22 cellular contexts compared by ENCODE assay signal in the genomic region with DNA sequence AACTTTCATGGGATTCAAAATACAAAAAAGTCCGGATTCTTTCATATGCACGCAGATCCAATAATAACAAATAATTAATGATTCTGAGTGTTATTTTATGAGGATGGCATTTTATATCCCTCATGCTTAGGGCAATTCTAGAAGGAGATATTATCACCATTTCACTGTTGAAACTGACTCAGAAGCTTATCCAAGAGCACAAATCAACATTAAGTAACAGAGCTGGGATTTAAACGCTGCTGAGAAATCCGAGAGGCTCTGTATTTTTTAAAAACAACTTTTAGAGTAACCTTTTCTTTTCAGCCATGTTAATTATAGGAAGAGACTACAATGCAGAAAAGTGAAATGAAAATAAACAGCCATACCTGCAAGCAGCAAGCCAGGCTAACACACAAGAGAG. TPM values are rescaled to one million over a fixed set of nuclear protein-coding genes. Genes with fewer than 3 reads are reported as not detected.
DNase-seq lines count a peak whose midpoint lies in the region; ATAC-seq and TF ChIP-seq lines count a peak whose summit lies in the region.
"Had no signal": no experiment of that assay in that cellular context is flagged by ENCODE, and none has a peak within 500 bp of the region (broad histone marks: within the 10 kb centered on the region; RNA-seq: fewer than 3 reads in every experiment).

No MANE protein-coding gene starts in this region.

- H3K4me1 Mint-ChIP-seq in WTC11 = peaks cover 12% of the 10 kb centered on the region

- POLR2A ChIA-PET in HEK293 (lab: Yijun Ruan, JAX) = no interaction called here
- POLR2A ChIA-PET in WTC11 (lab: Charles Lee) = no interaction called here

- ATAC-seq in WTC11 (no peak), HG02938 (IDR thresholded peaks at IDR 0.05; ENCODE audit: unreplicated experiment) (no peak)

- no peaks in the 10 kb centered on the region for H3K9me3 ChIP-seq in HEK293 (ENCODE audit: control insufficient read depth, insufficient read depth, low read depth, low read length)
- no peaks in the 10 kb centered on the region for H3K9me3 ChIP-seq in hepatocyte (ENCODE audit: low read depth)
- H3K9me3 ChIP-seq in parathyroid adenoma (ENCODE audit: control insufficient read depth, low read length) = no peaks in the 10 kb centered on the region
- H3K9me3 ChIP-seq in sigmoid colon = no peaks in the 10 kb centered on the region

- H3K9ac ChIP-seq in parathyroid adenoma = no peak overlapping the region

- H3K36me3 ChIP-seq in HEK293 (ENCODE audit: control insufficient read depth in 2 of 2, insufficient read depth in 1 of 2, low read length in 2 of 2) = no peaks in the 10 kb centered on the region
- no peaks in the 10 kb centered on the region for H3K36me3 ChIP-seq in hepatocyte (replicated peaks; ENCODE audit: insufficient read depth, low read depth)
- no peaks in the 10 kb centered on the region for H3K36me3 ChIP-seq in parathyroid adenoma (ENCODE audit: control insufficient read depth, insufficient read depth, low read length)
- no peaks in the 10 kb centered on the region for H3K36me3 ChIP-seq in sigmoid colon

- H2AFZ ChIP-seq in hepatocyte (no peak overlapping the region), parathyroid adenoma (peak overlapping the region; percentile 65)

- peaks cover 6% of the 10 kb centered on the region; the same call in 1 of the 2 replicates for H3K27me3 Mint-ChIP-seq in WTC11 (ENCODE audit: low read depth)

- intact Hi-C loops in sigmoid colon (cut with DNase I) = no loop called here

- DNase-seq in WTC11 (ENCODE audit: low spot score) = no peak
- no peak for DNase-seq in hepatocyte (ENCODE audit: low spot score)
- no peak for DNase-seq in DMS153 treated with DMSO at 0.1 percent for 48 hours (lab: John Stamatoyannopoulos, UW; ENCODE audit: unreplicated experiment)
- no peak for DNase-seq in sigmoid colon
- no peak for DNase-seq in NCI-H345 treated with DMSO at 0.1 percent for 48 hours (lab: John Stamatoyannopoulos, UW; ENCODE audit: unreplicated experiment)
- DNase-seq: ACHN, DMS 273 treated with DMSO at 0.1 percent for 48 hours, GDM1, H9, KG1, MV-4-11, NCI-H1417, NCI-H187, NCI-H2107, NCI-H510A treated with DMSO at 0.1 percent for 48 hours, NCI-H82, RPMI8226, SIG-M5 had no signal

- 0 out of 2 replicates have a peak, but pooled peaks cover 7% of the 10 kb centered on the region for H3K4me1 ChIP-seq in HEK293 (ENCODE audit: control insufficient read depth, insufficient read depth, low read length)
- peaks cover 25% of the 10 kb centered on the region for H3K4me1 ChIP-seq in hepatocyte (ENCODE audit: insufficient read depth)
- H3K4me1 ChIP-seq in parathyroid adenoma = peaks cover 9% of the 10 kb centered on the region
- no peaks in the 10 kb centered on the region for H3K4me1 ChIP-seq in sigmoid colon

- no peaks in the 10 kb centered on the region for H4K20me1 ChIP-seq in hepatocyte (ENCODE audit: insufficient read depth, poor library complexity, severe bottlenecking)

- TF ChIP-seq EP300 in sigmoid colon (IDR thresholded peaks at IDR 0.05) = no peak

- H3K36me3 Mint-ChIP-seq in WTC11 = peaks cover 5% of the 10 kb centered on the region; the same call in 1 of the 2 replicates

- H3K9me3 Mint-ChIP-seq in WTC11 = peaks cover 22% of the 10 kb centered on the region

- H3K27ac Mint-ChIP-seq in WTC11 = peak overlapping the region; percentile 79; the same call in 1 of the 2 replicates

- no peaks in the 10 kb centered on the region for H3K9me2 ChIP-seq in hepatocyte (replicated peaks; ENCODE audit: insufficient read depth)

- H3K79me2 ChIP-seq in hepatocyte (peaks cover 91% of the 10 kb centered on the region), parathyroid adenoma (no peaks in the 10 kb centered on the region)

- no peak overlapping the region for H3K4me3 Mint-ChIP-seq in WTC11
- H3K4me3 Mint-ChIP-seq: H9 had no signal

- peak overlapping the region; percentile 60 for H3K4me2 ChIP-seq in hepatocyte
- peak overlapping the region; percentile 3 for H3K4me2 ChIP-seq in parathyroid adenoma (ENCODE audit: low read length)

- CTCF ChIA-PET in HEK293 (lab: Yijun Ruan, JAX) = no interaction called here
- CTCF ChIA-PET in WTC11 (lab: Charles Lee) = no interaction called here

- no peak for TF ChIP-seq POLR2A in sigmoid colon (IDR thresholded peaks at IDR 0.05)

- no peak for TF ChIP-seq CTCF in HEK293 (tag by site-specific recombination; IDR thresholded peaks at IDR 0.05)
- no peak for TF ChIP-seq CTCF in WTC11 (IDR thresholded peaks at IDR 0.05)
- TF ChIP-seq CTCF in hepatocyte (IDR thresholded peaks at IDR 0.05; ENCODE audit: poor library complexity) = no peak
- no peak for TF ChIP-seq CTCF in parathyroid adenoma (IDR thresholded peaks at IDR 0.05)
- no peak for TF ChIP-seq CTCF in sigmoid colon (IDR thresholded peaks at IDR 0.05)

- no peak overlapping the region for H3K4me3 ChIP-seq in HEK293 (ENCODE audit: low read depth, low read length)
- no peak overlapping the region for H3K4me3 ChIP-seq in hepatocyte
- no peak overlapping the region for H3K4me3 ChIP-seq in parathyroid adenoma (ENCODE audit: low read depth, low read length)
- no peak overlapping the region for H3K4me3 ChIP-seq in sigmoid colon

- no peaks in the 10 kb centered on the region for H3K27me3 ChIP-seq in hepatocyte
- no peaks in the 10 kb centered on the region for H3K27me3 ChIP-seq in parathyroid adenoma (ENCODE audit: control insufficient read depth, insufficient read depth, low read length)
- no peaks in the 10 kb centered on the region for H3K27me3 ChIP-seq in sigmoid colon

- H3K27ac ChIP-seq in HEK293 (ENCODE audit: extremely low read depth, low read depth, low read length) = no peak overlapping the region
- peak overlapping the region; percentile 67 for H3K27ac ChIP-seq in hepatocyte
- H3K27ac ChIP-seq in parathyroid adenoma = peak overlapping the region; percentile 56
- H3K27ac ChIP-seq in sigmoid colon = no peak overlapping the region
- H3K27ac ChIP-seq: C4-2B had no signal

- 45% methylated on average over 4 of the region's 4 CpGs for WGBS in hepatocyte (ENCODE audit: low lambda C conversion rate, missing lambda C conversion rate)
- 69 to 80% methylated on average over 4 of the region's 4 CpGs for WGBS in sigmoid colon, 2 donors

TF ChIP-seq in HEK293, 187 proteins besides CTCF, POLR2A, EP300 and RAD21 (continues in another document):
- TF ChIP-seq, protein P1, sequence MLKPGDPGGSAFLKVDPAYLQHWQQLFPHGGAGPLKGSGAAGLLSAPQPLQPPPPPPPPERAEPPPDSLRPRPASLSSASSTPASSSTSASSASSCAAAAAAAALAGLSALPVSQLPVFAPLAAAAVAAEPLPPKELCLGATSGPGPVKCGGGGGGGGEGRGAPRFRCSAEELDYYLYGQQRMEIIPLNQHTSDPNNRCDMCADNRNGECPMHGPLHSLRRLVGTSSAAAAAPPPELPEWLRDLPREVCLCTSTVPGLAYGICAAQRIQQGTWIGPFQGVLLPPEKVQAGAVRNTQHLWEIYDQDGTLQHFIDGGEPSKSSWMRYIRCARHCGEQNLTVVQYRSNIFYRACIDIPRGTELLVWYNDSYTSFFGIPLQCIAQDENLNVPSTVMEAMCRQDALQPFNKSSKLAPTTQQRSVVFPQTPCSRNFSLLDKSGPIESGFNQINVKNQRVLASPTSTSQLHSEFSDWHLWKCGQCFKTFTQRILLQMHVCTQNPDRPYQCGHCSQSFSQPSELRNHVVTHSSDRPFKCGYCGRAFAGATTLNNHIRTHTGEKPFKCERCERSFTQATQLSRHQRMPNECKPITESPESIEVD (tag by site-specific recombination; IDR thresholded peaks at IDR 0.05) = peak; percentile 63

TF ChIP-seq in WTC11, 78 proteins besides CTCF, POLR2A, EP300 and RAD21 (continues in another document):
- TF ChIP-seq, protein P2, sequence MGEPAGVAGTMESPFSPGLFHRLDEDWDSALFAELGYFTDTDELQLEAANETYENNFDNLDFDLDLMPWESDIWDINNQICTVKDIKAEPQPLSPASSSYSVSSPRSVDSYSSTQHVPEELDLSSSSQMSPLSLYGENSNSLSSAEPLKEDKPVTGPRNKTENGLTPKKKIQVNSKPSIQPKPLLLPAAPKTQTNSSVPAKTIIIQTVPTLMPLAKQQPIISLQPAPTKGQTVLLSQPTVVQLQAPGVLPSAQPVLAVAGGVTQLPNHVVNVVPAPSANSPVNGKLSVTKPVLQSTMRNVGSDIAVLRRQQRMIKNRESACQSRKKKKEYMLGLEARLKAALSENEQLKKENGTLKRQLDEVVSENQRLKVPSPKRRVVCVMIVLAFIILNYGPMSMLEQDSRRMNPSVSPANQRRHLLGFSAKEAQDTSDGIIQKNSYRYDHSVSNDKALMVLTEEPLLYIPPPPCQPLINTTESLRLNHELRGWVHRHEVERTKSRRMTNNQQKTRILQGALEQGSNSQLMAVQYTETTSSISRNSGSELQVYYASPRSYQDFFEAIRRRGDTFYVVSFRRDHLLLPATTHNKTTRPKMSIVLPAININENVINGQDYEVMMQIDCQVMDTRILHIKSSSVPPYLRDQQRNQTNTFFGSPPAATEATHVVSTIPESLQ (CRISPR knock-in tag; IDR thresholded peaks at IDR 0.05) = no peak
- TF ChIP-seq NR1H2 (CRISPR knock-in tag; IDR thresholded peaks at IDR 0.05) (no peak), SMAD3 (CRISPR knock-in tag; IDR thresholded peaks at IDR 0.05; ENCODE audit: borderline replicate concordance) (no peak), SP1 (CRISPR knock-in tag; conservative IDR thresholded peaks at IDR 0.05) (no peak), ZNF671 (CRISPR knock-in tag; IDR thresholded peaks at IDR 0.05) (no peak), FOXJ3 (CRISPR knock-in tag; IDR thresholded peaks at IDR 0.05; ENCODE audit: borderline replicate concordance) (no peak), TEAD4 (CRISPR knock-in tag; IDR thresholded peaks at IDR 0.05) (no peak)

RNA-seq across cellular contexts. Expression of a gene that starts 30.3 kb away (rescaled TPM):
- 10.2 to 11.8 TPM (median 11.6 TPM) in 3 replicates for total RNA-seq in WTC11 (2021)
- total RNA-seq in hepatocyte = 51.2 and 70.0 TPM in 2 replicates
- 47.3 and 56.8 TPM in 2 replicates for polyA plus RNA-seq in hepatocyte
- total RNA-seq in sigmoid colon = 1 to 10 TPM; 4.5 to 8.1 (median 5.5) TPM
- 1 to 10 TPM in 2 of 3 donors, under 1 TPM in 1; 0.60 to 5.1 (median 1.2) TPM for polyA plus RNA-seq in sigmoid colon

RNA-seq across cellular contexts. Expression of a gene that starts 31.3 kb away (rescaled TPM):
- total RNA-seq in WTC11 (2021) = 35.9 to 40.6 TPM (median 38.9 TPM) in 3 replicates
- 50.0 and 54.1 TPM in 2 replicates for total RNA-seq in hepatocyte
- polyA plus RNA-seq in hepatocyte = 26.0 and 33.9 TPM in 2 replicates
- 10 to 100 TPM; 11.6 to 20.6 (median 17.4) TPM for total RNA-seq in sigmoid colon
- 1 to 10 TPM; 1.2 to 9.3 (median 2.1) TPM for polyA plus RNA-seq in sigmoid colon

RNA-seq across cellular contexts. Expression of a gene that starts 43.6 kb away (rescaled TPM):
- 18.5 to 20.5 TPM (median 19.2 TPM) in 3 replicates for total RNA-seq in WTC11 (2021)
- total RNA-seq in hepatocyte = 24.7 and 30.1 TPM in 2 replicates
- polyA plus RNA-seq in hepatocyte = 9.9 and 10.0 TPM in 2 replicates
- 10 to 100 TPM; 15.0 to 18.2 (median 15.8) TPM for total RNA-seq in sigmoid colon
- polyA plus RNA-seq in sigmoid colon = 1 to 10 TPM; 1.8 to 9.7 (median 2.4) TPM

Comparison
In these comparisons a context has a peak if more than half of its experiments do, and no peak if none do; other contexts are left out.
1. H3K27ac ChIP-seq: peak in hepatocyte (single experiment) and parathyroid adenoma (single experiment); none in HEK293 (single experiment) and sigmoid colon (0 of 4).